ENCODE assay signal across 7 cellular contexts in the genomic region with DNA sequence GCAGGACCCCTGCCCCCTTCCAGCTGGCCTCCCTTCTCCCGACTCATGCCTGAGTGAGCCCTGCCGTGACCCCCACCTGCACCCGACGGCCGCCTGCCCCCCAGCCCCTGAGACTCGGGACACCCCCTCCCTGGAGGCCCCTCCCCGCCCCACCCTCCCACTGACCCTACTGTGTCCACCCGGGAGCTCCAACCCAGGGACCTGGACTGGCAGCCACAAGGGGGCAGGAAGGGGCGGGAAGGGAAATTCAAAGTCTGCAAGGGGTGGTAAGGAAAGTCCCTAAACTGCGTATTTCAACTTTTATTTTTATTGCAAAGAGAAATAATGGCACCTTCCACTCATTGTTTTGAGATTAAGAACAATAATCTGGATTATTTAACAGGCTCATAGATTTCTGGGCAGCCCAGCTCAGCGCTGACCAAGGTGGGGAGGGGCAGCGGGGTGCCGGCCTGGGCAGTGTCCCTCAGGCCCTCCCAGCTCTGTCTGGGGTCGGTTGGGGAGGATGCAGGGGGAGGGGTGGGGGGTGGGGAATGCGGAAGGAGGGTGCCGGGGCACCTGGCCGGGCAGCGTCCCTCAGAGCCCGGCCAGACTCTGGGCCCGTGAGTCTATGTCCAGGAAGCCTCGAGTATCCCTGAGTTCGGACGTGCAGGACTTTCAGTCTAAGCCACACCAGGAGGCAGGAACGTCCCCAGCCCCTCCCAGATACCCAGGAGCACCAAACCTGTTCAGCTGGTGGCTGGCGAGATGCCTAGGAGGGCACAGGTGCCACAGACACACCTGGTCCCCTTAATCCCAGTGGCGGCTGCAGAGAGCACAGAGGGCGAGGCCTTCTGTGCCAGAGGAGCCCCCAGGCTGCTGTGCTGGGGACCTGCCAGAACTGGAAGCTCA. TPM values are rescaled to one million over a fixed set of nuclear protein-coding genes. Genes with fewer than 3 reads are reported as not detected.
DNase-seq lines count a peak whose midpoint lies in the region; TF ChIP-seq lines count a peak whose summit lies in the region.
"Had no signal": no experiment of that assay in that cellular context is flagged by ENCODE, and none has a peak within 500 bp of the region (broad histone marks: within the 10 kb centered on the region; RNA-seq: fewer than 3 reads in every experiment).

No MANE protein-coding gene starts in this region.

- H3K27me3 ChIP-seq in neutrophil = peaks cover 51% of the 10 kb centered on the region
- peaks cover 7% of the 10 kb centered on the region for H3K27me3 ChIP-seq in adrenal gland

- H3K27ac Mint-ChIP-seq in brain = no peak overlapping the region

- no peak for TF ChIP-seq POLR2A in adrenal gland (IDR thresholded peaks at IDR 0.05)

- H3K27me3 Mint-ChIP-seq in brain = no peaks in the 10 kb centered on the region

- CTCF ChIA-PET in AG04449 (lab: Yijun Ruan, JAX) = interaction anchor here (0.7 to 6.1 kb wide), 41 partner anchors 8 to 582 kb away, joined by 3 to 73 read pairs (median 5); partner anchors contain the start of genes GMEB2, PRPF6, RTEL1 and SAMD10

- H3K4me1 ChIP-seq in neutrophil (ENCODE audit: control insufficient read depth in 1 of 2, insufficient read depth in 1 of 2, low read depth in 1 of 2, low read length in 1 of 2) (peaks cover 17 to 26% of the 10 kb centered on the region in 2 experiments), adrenal gland (replicated peaks in 1 of 2) (peaks cover 0 to 7% of the 10 kb centered on the region in 2 donors)

- 48 to 57% (median 51%) methylated on average over 19 to 27 of the region's 27 CpGs for whole genome bisulfite sequencing in adrenal gland, 4 donors

- peaks cover 4% of the 10 kb centered on the region for H3K4me1 Mint-ChIP-seq in brain

- H3K36me3 ChIP-seq in neutrophil (no peaks in the 10 kb centered on the region), adrenal gland (replicated peaks in 1 of 2) (no peaks in the 10 kb centered on the region)

- H3K4me3 Mint-ChIP-seq in brain = no peak overlapping the region

- intact Hi-C loops in adrenal gland (cut with DNase I) = loop anchor here (2.0 to 10.0 kb wide), 3 partner anchors 326 to 439 kb away; partner anchors contain the start of genes ABHD16B (in 1 of the 2), SAMD10 (in 1 of the 2) and TPD52L2 (in 1 of the 2)

- no peaks in the 10 kb centered on the region for H3K9me3 Mint-ChIP-seq in brain

- DNase-seq in AG04449 (ENCODE audit: low read depth, low spot score) (no peak), adrenal gland (no peak), middle frontal gyrus (ENCODE audit: extremely low spot score, low spot score) (no peak)
- DNase-seq in Jurkat, Clone E6-1 (ENCODE audit: low read depth, low spot score) = no peak

- H3K9me3 ChIP-seq in neutrophil (no peaks in the 10 kb centered on the region), adrenal gland (replicated peaks in 1 of 3) (no peaks in the 10 kb centered on the region)

- no peaks in the 10 kb centered on the region for H3K36me3 Mint-ChIP-seq in brain

- H3K27ac ChIP-seq in neutrophil (peak overlapping the region; percentile 79), adrenal gland (peak overlapping the region in 2 of 5 donors; percentile 30 to 32)

- TF ChIP-seq CTCF in AG04449 (IDR thresholded peaks at IDR 0.05; ENCODE audit: insufficient read depth, low read length, missing control alignments) (peak; percentile 18), brain (conservative IDR thresholded peaks at IDR 0.05) (peak; percentile 43 to 63), neutrophil (IDR thresholded peaks at IDR 0.05) (no peak), adrenal gland (IDR thresholded peaks at IDR 0.05) (peak in 2 of 6 experiments; percentile 9 to 27)

- POLR2A ChIA-PET in AG04449 (lab: Yijun Ruan, JAX) = interaction anchor here (1.2 to 1.6 kb wide), 2 partner anchors 18 to 327 kb away, joined by 6 to 7 read pairs; partner anchors contain the start of genes PPDPF and TPD52L2

- peak overlapping the region; percentile 44 for H3K4me3 ChIP-seq in AG04449 (ENCODE audit: low read depth, low read length)
- peak overlapping the region; percentile 54 for H3K4me3 ChIP-seq in Jurkat, Clone E6-1 (ENCODE audit: low read length)
- peak overlapping the region; percentile 58 to 68 for H3K4me3 ChIP-seq in neutrophil (ENCODE audit: low read depth in 1 of 2, low read length in 1 of 2)
- peak overlapping the region in 1 of 4 donors; percentile 40 for H3K4me3 ChIP-seq in adrenal gland

RNA-seq across cellular contexts. Expression of gene PTK6, which starts 1.3 kb away (rescaled TPM):
- polyA plus RNA-seq in Jurkat, Clone E6-1 (2012; ENCODE audit: insufficient read depth, insufficient read length) = not detected
- polyA plus RNA-seq in brain (ENCODE audit: insufficient read depth, low read depth, low replicate concordance) (0.93 TPM), adrenal gland (under 1 TPM in 2 of 3 donors, not detected in 1; 0.27 to 0.72 TPM)
- under 1 TPM in 5 of 8 donors, not detected in 3; 0.19 to 0.41 (median 0.36) TPM for total RNA-seq in adrenal gland

RNA-seq across cellular contexts. Expression of gene SRMS, which starts 9.1 kb away (rescaled TPM):
- polyA plus RNA-seq in Jurkat, Clone E6-1 (2012; ENCODE audit: insufficient read depth, insufficient read length) = not detected
- not detected for polyA plus RNA-seq in brain (ENCODE audit: insufficient read depth, low read depth, low replicate concordance)
- total RNA-seq in adrenal gland = not detected
- polyA plus RNA-seq in adrenal gland = not detected
- total RNA-seq: renal cortical epithelial cell had no signal

RNA-seq across cellular contexts. Expression of gene FNDC11, which starts 15.5 kb away (rescaled TPM):
- polyA plus RNA-seq in Jurkat, Clone E6-1 (2012; ENCODE audit: insufficient read depth, insufficient read length) = not detected
- polyA plus RNA-seq in brain (ENCODE audit: insufficient read depth, low read depth, low replicate concordance) = 8.0 TPM
- total RNA-seq in adrenal gland = under 1 TPM in 5 of 8 donors, not detected in 3; 0.25 to 0.83 (median 0.42) TPM
- polyA plus RNA-seq in adrenal gland = under 1 TPM in 2 of 3 donors, not detected in 1; 0.20 to 0.64 TPM

RNA-seq across cellular contexts. Expression of gene PPDPF, which starts 17.9 kb away (rescaled TPM):
- 214 TPM for polyA plus RNA-seq in Jurkat, Clone E6-1 (2012; ENCODE audit: insufficient read depth, insufficient read length)
- polyA plus RNA-seq in brain (ENCODE audit: insufficient read depth, low read depth, low replicate concordance) = 1,213 TPM
- total RNA-seq in adrenal gland = 100 to 1,000 TPM in 3 of 8 donors, 10 to 100 TPM in 5; 13.4 to 193 (median 81.3) TPM
- 100 to 1,000 TPM in 2 of 3 donors, 10 to 100 TPM in 1; 10.5 to 158 (median 139) TPM for polyA plus RNA-seq in adrenal gland

RNA-seq across cellular contexts. Expression of gene HELZ2, which starts 35.6 kb away (rescaled TPM):
- polyA plus RNA-seq in Jurkat, Clone E6-1 (2012; ENCODE audit: insufficient read depth, insufficient read length) = 3.6 TPM
- polyA plus RNA-seq in brain (ENCODE audit: insufficient read depth, low read depth, low replicate concordance) (36.2 TPM), adrenal gland (10 to 100 TPM in 1 of 3 donors, 1 to 10 TPM in 2; 4.0 to 18.7 (median 4.3) TPM)
- 10 to 100 TPM; 17.5 to 54.4 (median 33.2) TPM for total RNA-seq in adrenal gland
